17 cellular contexts compared by ENCODE assay signal in genomic region chr19:32647361-32647760, GRCh38. TPM values are rescaled to one million over a fixed set of nuclear protein-coding genes. Genes with fewer than 3 reads are reported as not detected.
DNase-seq lines count a peak whose midpoint lies in the region; ATAC-seq and TF ChIP-seq lines count a peak whose summit lies in the region.
"Had no signal": no experiment of that assay in that cellular context is flagged by ENCODE, and none has a peak within 500 bp of the region (broad histone marks: within the 10 kb centered on the region; RNA-seq: fewer than 3 reads in every experiment).

No MANE protein-coding gene starts in this region.

- H2BK120ac ChIP-seq in trophoblast cell (ENCODE audit: insufficient read depth, low read length, poor library complexity), result no peak overlapping the region

- H2AFZ ChIP-seq in trophoblast cell (ENCODE audit: insufficient read depth, low read length, poor library complexity), result no peak overlapping the region

- H3K4me3 Mint-ChIP-seq in activated CD4-positive, alpha-beta T cell treated with anti-CD3 and anti-CD28 coated beads, Interleukin-2, amount 10 ng/mL, durations not matched to agents 7 days and 5 days, result no peak overlapping the region
- no peak overlapping the region for H3K4me3 Mint-ChIP-seq in activated CD4-positive, alpha-beta T cell treated with anti-CD3 and anti-CD28 coated beads, Interleukin-2, amount 10 ng/mL, durations not matched to agents 24 days and 14 days
- no peak overlapping the region for H3K4me3 Mint-ChIP-seq in CD8-positive, alpha-beta T cell

- no peaks in the 10 kb centered on the region for H3K9me3 Mint-ChIP-seq in activated CD4-positive, alpha-beta T cell treated with anti-CD3 and anti-CD28 coated beads, Interleukin-2, amount 10 ng/mL, durations not matched to agents 7 days and 5 days
- no peaks in the 10 kb centered on the region for H3K9me3 Mint-ChIP-seq in activated CD4-positive, alpha-beta T cell treated with anti-CD3 and anti-CD28 coated beads, Interleukin-2, amount 10 ng/mL, durations not matched to agents 24 days and 14 days
- H3K9me3 Mint-ChIP-seq in CD8-positive, alpha-beta T cell, result no peaks in the 10 kb centered on the region

- no peak overlapping the region for H3K4me2 ChIP-seq in trophoblast cell (ENCODE audit: low read length)

- no peak overlapping the region for H2BK12ac ChIP-seq in trophoblast cell (ENCODE audit: low read length)

- H3K9ac ChIP-seq in trophoblast cell (ENCODE audit: low read length), result peak overlapping the region; percentile 55

- H3K36me3 ChIP-seq in CD8-positive, alpha-beta T cell (ENCODE audit: insufficient read depth, low read length), result peaks cover 6% of the 10 kb centered on the region
- peaks cover 35 to 44% of the 10 kb centered on the region in 2 experiments for H3K36me3 ChIP-seq in trophoblast cell (ENCODE audit: control insufficient read depth in 1 of 2, insufficient read depth in 2 of 2, low read length in 2 of 2)

- intact Hi-C loops in activated CD4-positive, alpha-beta T cell treated with anti-CD3 and anti-CD28 coated beads, Interleukin-2, amount 10 ng/mL, durations not matched to agents 24 days and 14 days (cut with micrococcal nuclease), result no loop called here
- intact Hi-C loops in CD8-positive, alpha-beta T cell (cut with DNase I, micrococcal nuclease), result no loop called here
- intact Hi-C loops in head of caudate nucleus (cut with DNase I), result no loop called here

- H4K8ac ChIP-seq in trophoblast cell (ENCODE audit: low read depth, low read length), result no peak overlapping the region

- no peak overlapping the region for H4K12ac ChIP-seq in trophoblast cell (ENCODE audit: low read depth, low read length)

- no peaks in the 10 kb centered on the region for H3K9me3 ChIP-seq in CD8-positive, alpha-beta T cell (ENCODE audit: low read length)
- peaks cover 2% of the 10 kb centered on the region for H3K9me3 ChIP-seq in trophoblast cell (ENCODE audit: insufficient read depth, low read depth, low read length)

- no peak for TF ChIP-seq CTCF in CD8-positive, alpha-beta T cell (IDR thresholded peaks at IDR 0.05)
- no peak for TF ChIP-seq CTCF in GM13977 (IDR thresholded peaks at IDR 0.05; ENCODE audit: extremely low read depth, insufficient read depth, missing control alignments)

- peak; percentile 22 for DNase-seq in activated CD4-positive, alpha-beta T cell treated with anti-CD3 and anti-CD28 coated beads, Interleukin-2, amount 10 ng/mL, durations not matched to agents 7 days and 5 days
- DNase-seq in activated CD4-positive, alpha-beta T cell treated with anti-CD3 and anti-CD28 coated beads, Interleukin-2, amount 10 ng/mL, durations not matched to agents 24 days and 14 days, result no peak
- DNase-seq in CD8-positive, alpha-beta T cell, result no peak
- DNase-seq in dermis blood vessel endothelial cell (peak; percentile 6), trophoblast cell (no peak), GM13977 (ENCODE audit: low spot score) (no peak), head of caudate nucleus (no peak), DMS53 treated with DMSO at 0.1 percent for 48 hours (lab: John Stamatoyannopoulos, UW; ENCODE audit: unreplicated experiment) (no peak)
- DNase-seq: C1 segment of cervical spinal cord, COR-L47, DMS153, EL, KBM-7, MV-4-11, NCI-H1436, NCI-H2081 treated with DMSO at 0.1 percent for 48 hours, NCI-H524 had no signal

- no peak overlapping the region for H4K91ac ChIP-seq in trophoblast cell (ENCODE audit: low read depth, low read length)

- H3K4ac ChIP-seq in trophoblast cell (ENCODE audit: low read depth, low read length), result no peak overlapping the region

- no peak overlapping the region for H2BK5ac ChIP-seq in trophoblast cell (ENCODE audit: low read depth, low read length, poor library complexity)

- peaks cover 42% of the 10 kb centered on the region for H3K4me1 Mint-ChIP-seq in activated CD4-positive, alpha-beta T cell treated with anti-CD3 and anti-CD28 coated beads, Interleukin-2, amount 10 ng/mL, durations not matched to agents 7 days and 5 days
- peaks cover 18% of the 10 kb centered on the region for H3K4me1 Mint-ChIP-seq in activated CD4-positive, alpha-beta T cell treated with anti-CD3 and anti-CD28 coated beads, Interleukin-2, amount 10 ng/mL, durations not matched to agents 24 days and 14 days
- H3K4me1 Mint-ChIP-seq in CD8-positive, alpha-beta T cell (ENCODE audit: low read depth), result peaks cover 30% of the 10 kb centered on the region

- no peaks in the 10 kb centered on the region for H3K27me3 ChIP-seq in CD8-positive, alpha-beta T cell (ENCODE audit: insufficient read depth, low read length)
- H3K27me3 ChIP-seq in trophoblast cell (ENCODE audit: insufficient read depth, low read length), result no peaks in the 10 kb centered on the region

- peaks cover 18% of the 10 kb centered on the region for H3K4me1 ChIP-seq in CD8-positive, alpha-beta T cell (ENCODE audit: insufficient read depth, low read length)
- peaks cover 0 to 2% of the 10 kb centered on the region in 2 experiments for H3K4me1 ChIP-seq in trophoblast cell (ENCODE audit: control insufficient read depth in 1 of 2, insufficient read depth in 2 of 2, low read length in 2 of 2)

- no peak overlapping the region for H3K27ac ChIP-seq in CD8-positive, alpha-beta T cell (ENCODE audit: low read depth, low read length)
- H3K27ac ChIP-seq in trophoblast cell (ENCODE audit: low read depth, low read length), result no peak overlapping the region

- H3K27me3 Mint-ChIP-seq in activated CD4-positive, alpha-beta T cell treated with anti-CD3 and anti-CD28 coated beads, Interleukin-2, amount 10 ng/mL, durations not matched to agents 7 days and 5 days, result no peaks in the 10 kb centered on the region
- no peaks in the 10 kb centered on the region for H3K27me3 Mint-ChIP-seq in activated CD4-positive, alpha-beta T cell treated with anti-CD3 and anti-CD28 coated beads, Interleukin-2, amount 10 ng/mL, durations not matched to agents 24 days and 14 days
- no peaks in the 10 kb centered on the region for H3K27me3 Mint-ChIP-seq in CD8-positive, alpha-beta T cell (ENCODE audit: low read depth)

- POLR2A ChIA-PET in activated CD4-positive, alpha-beta T cell treated with anti-CD3 and anti-CD28 coated beads, Interleukin-2, amount 10 ng/mL, durations not matched to agents 7 days and 5 days (lab: Charles Lee), result no interaction called here
- POLR2A ChIA-PET in CD8-positive, alpha-beta T cell (lab: Charles Lee), result no interaction called here

- peak overlapping the region; percentile 12 for H3K23ac ChIP-seq in trophoblast cell (ENCODE audit: low read length)

- in situ Hi-C loops in GM13977 (cut with MboI; ENCODE audit: low pct_unique_long_range_greater_than_20kb, low sequenced_read_pairs, unreplicated experiment), result no loop called here

- no peak overlapping the region for H3K4me3 ChIP-seq in CD8-positive, alpha-beta T cell (ENCODE audit: low read depth, low read length)
- no peak overlapping the region for H3K4me3 ChIP-seq in trophoblast cell (ENCODE audit: low read depth, low read length)

- no peak overlapping the region for H3K18ac ChIP-seq in trophoblast cell (ENCODE audit: low read length)

- ATAC-seq in CD8-positive, alpha-beta T cell, result no peak

- H3K79me2 ChIP-seq in trophoblast cell (ENCODE audit: control insufficient read depth, insufficient read depth, low read length, poor library complexity), result no peaks in the 10 kb centered on the region

- WGBS in trophoblast cell (ENCODE audit: extremely low coverage, insufficient coverage, insufficient read length), result no CpG with 5 or more reads among the region's 8 CpGs

- CTCF ChIA-PET in activated CD4-positive, alpha-beta T cell treated with anti-CD3 and anti-CD28 coated beads, Interleukin-2, amount 10 ng/mL, durations not matched to agents 7 days and 5 days (lab: Charles Lee), result no interaction called here
- CTCF ChIA-PET in CD8-positive, alpha-beta T cell (lab: Charles Lee), result interaction anchor here (0.8 to 1.3 kb wide), 3 partner anchors 29 to 47 kb away, joined by 3 read pairs; no protein-coding TSS in a partner anchor

- H3K27ac Mint-ChIP-seq in activated CD4-positive, alpha-beta T cell treated with anti-CD3 and anti-CD28 coated beads, Interleukin-2, amount 10 ng/mL, durations not matched to agents 7 days and 5 days, result peak overlapping the region; percentile 50
- H3K27ac Mint-ChIP-seq in activated CD4-positive, alpha-beta T cell treated with anti-CD3 and anti-CD28 coated beads, Interleukin-2, amount 10 ng/mL, durations not matched to agents 24 days and 14 days, result no peak overlapping the region
- peak overlapping the region; percentile 62 for H3K27ac Mint-ChIP-seq in CD8-positive, alpha-beta T cell

- no peak overlapping the region for H2AK5ac ChIP-seq in trophoblast cell (ENCODE audit: low read length)

- no peak overlapping the region for H3K14ac ChIP-seq in trophoblast cell (ENCODE audit: low read length)

- H3K79me1 ChIP-seq in trophoblast cell (ENCODE audit: low read length), result no peaks in the 10 kb centered on the region

- peaks cover 45% of the 10 kb centered on the region for H3K36me3 Mint-ChIP-seq in activated CD4-positive, alpha-beta T cell treated with anti-CD3 and anti-CD28 coated beads, Interleukin-2, amount 10 ng/mL, durations not matched to agents 7 days and 5 days (ENCODE audit: low read depth)
- peaks cover 37% of the 10 kb centered on the region for H3K36me3 Mint-ChIP-seq in activated CD4-positive, alpha-beta T cell treated with anti-CD3 and anti-CD28 coated beads, Interleukin-2, amount 10 ng/mL, durations not matched to agents 24 days and 14 days (ENCODE audit: low read depth)
- peaks cover 50% of the 10 kb centered on the region for H3K36me3 Mint-ChIP-seq in CD8-positive, alpha-beta T cell

RNA-seq across cellular contexts. Expression of gene ANKRD27, which starts 27.6 kb away (rescaled TPM):
- 10 to 100 TPM; 49.3 to 49.8 TPM for total RNA-seq in activated CD4-positive, alpha-beta T cell treated with anti-CD3 and anti-CD28 coated beads, Interleukin-2, amount 10 ng/mL, durations not matched to agents 7 days and 5 days
- total RNA-seq in activated CD4-positive, alpha-beta T cell treated with anti-CD3 and anti-CD28 coated beads, Interleukin-2, amount 10 ng/mL, durations not matched to agents 24 days and 14 days, result 34.2 and 35.1 TPM in 2 replicates
- 10 to 100 TPM; 15.2 to 16.0 TPM for total RNA-seq in CD8-positive, alpha-beta T cell
- 46.8 and 48.2 TPM in 2 replicates for total RNA-seq in dermis blood vessel endothelial cell
- polyA plus RNA-seq in trophoblast cell (2013), result 13.4 and 13.7 TPM in 2 replicates

RNA-seq across cellular contexts. Expression of gene RGS9BP, which starts 28.3 kb away (rescaled TPM):
- total RNA-seq in activated CD4-positive, alpha-beta T cell treated with anti-CD3 and anti-CD28 coated beads, Interleukin-2, amount 10 ng/mL, durations not matched to agents 7 days and 5 days, result under 1 TPM; 0.35 TPM
- total RNA-seq in activated CD4-positive, alpha-beta T cell treated with anti-CD3 and anti-CD28 coated beads, Interleukin-2, amount 10 ng/mL, durations not matched to agents 24 days and 14 days, result 0.14 and 0.21 TPM in 2 replicates
- total RNA-seq in CD8-positive, alpha-beta T cell, result under 1 TPM; 0.16 to 0.31 TPM
- total RNA-seq in dermis blood vessel endothelial cell, result 0.34 and 0.65 TPM in 2 replicates
- polyA plus RNA-seq in trophoblast cell (2013), result 0.01 TPM in 1 of 2 replicates, not detected in the other

RNA-seq across cellular contexts. Expression of gene NUDT19, which starts 44.3 kb away (rescaled TPM):
- 10 to 100 TPM; 15.6 to 16.0 TPM for total RNA-seq in activated CD4-positive, alpha-beta T cell treated with anti-CD3 and anti-CD28 coated beads, Interleukin-2, amount 10 ng/mL, durations not matched to agents 7 days and 5 days
- total RNA-seq in activated CD4-positive, alpha-beta T cell treated with anti-CD3 and anti-CD28 coated beads, Interleukin-2, amount 10 ng/mL, durations not matched to agents 24 days and 14 days, result 25.3 and 25.9 TPM in 2 replicates
- 10 to 100 TPM; 15.3 to 18.0 TPM for total RNA-seq in CD8-positive, alpha-beta T cell
- 9.2 and 12.1 TPM in 2 replicates for total RNA-seq in dermis blood vessel endothelial cell
- 2.7 TPM in 2 replicates for polyA plus RNA-seq in trophoblast cell (2013)

Comparison
In these comparisons a context has a peak if more than half of its experiments do, and no peak if none do; other contexts are left out.
1. DNase-seq: peak in activated CD4-positive, alpha-beta T cell treated with anti-CD3 and anti-CD28 coated beads, Interleukin-2, amount 10 ng/mL, durations not matched to agents 7 days and 5 days (single experiment) and dermis blood vessel endothelial cell (single experiment); none in activated CD4-positive, alpha-beta T cell treated with anti-CD3 and anti-CD28 coated beads, Interleukin-2, amount 10 ng/mL, durations not matched to agents 24 days and 14 days (single experiment), CD8-positive, alpha-beta T cell (0 of 7), trophoblast cell (0 of 2), GM13977 (single experiment), head of caudate nucleus (0 of 42) and DMS53 treated with DMSO at 0.1 percent for 48 hours (single experiment).